Comparison of ENCODE assay signal across 8 cellular contexts in genomic region chr4:25367004-25367621, GRCh38. TPM values are rescaled to one million over a fixed set of nuclear protein-coding genes. Genes with fewer than 3 reads are reported as not detected.
DNase-seq lines count a peak whose midpoint lies in the region; ATAC-seq and FAIRE-seq lines count a peak whose summit lies in the region.

No MANE protein-coding gene starts in this region.

- no peak for ATAC-seq in naive thymus-derived CD4-positive, alpha-beta T cell
- ATAC-seq in HG02571 (IDR thresholded peaks at IDR 0.05; ENCODE audit: unreplicated experiment) (no peak), GM18909 (IDR thresholded peaks at IDR 0.05; ENCODE audit: poor library complexity, unreplicated experiment) (no peak)

- peaks cover 0 to 10% (median 5%) of the 10 kb centered on the region in 5 donors for H3K36me3 Mint-ChIP-seq in naive thymus-derived CD4-positive, alpha-beta T cell

- peak; percentile 60 for FAIRE-seq in colon (lab: Jason Lieb, UNC)

- no peak overlapping the region for H3K4me3 Mint-ChIP-seq in naive thymus-derived CD4-positive, alpha-beta T cell

- H3K9me3 Mint-ChIP-seq in naive thymus-derived CD4-positive, alpha-beta T cell = no peaks in the 10 kb centered on the region

- CTCF ChIA-PET in naive thymus-derived CD4-positive, alpha-beta T cell (lab: Charles Lee) = interaction anchor here (0.7 to 3.6 kb wide), 4 partner anchors 10 to 808 kb away, joined by 3 to 28 read pairs (median 5); no protein-coding TSS in a partner anchor

- DNase-seq in NCI-H82 (lab: John Stamatoyannopoulos, UW) = peak; percentile 55
- DNase-seq in NCI-H82 treated with DMSO at 0.1 percent for 48 hours (lab: John Stamatoyannopoulos, UW; ENCODE audit: unreplicated experiment) = no peak
- DNase-seq in NCI-H2029 treated with DMSO at 0.1 percent for 48 hours (lab: John Stamatoyannopoulos, UW) = peak; percentile 40
- DNase-seq in naive thymus-derived CD4-positive, alpha-beta T cell = peak in 5 of 9 donors; percentile 18 to 37 (median 26)
- DNase-seq in NCI-H1048 (lab: John Stamatoyannopoulos, UW) = no peak

- H3K27me3 Mint-ChIP-seq in naive thymus-derived CD4-positive, alpha-beta T cell = no peaks in the 10 kb centered on the region

- intact Hi-C loops in naive thymus-derived CD4-positive, alpha-beta T cell (cut with micrococcal nuclease) = loop anchor here (1.0 to 5.0 kb wide), 6 partner anchors 10 to 387 kb away; partner anchors contain the start of genes ZCCHC4 (in 2 of the 2) and ANAPC4 (in 1 of the 2)

- no peaks in the 10 kb centered on the region for H3K4me1 Mint-ChIP-seq in naive thymus-derived CD4-positive, alpha-beta T cell

- H3K27me3 ChIP-seq in naive thymus-derived CD4-positive, alpha-beta T cell (ENCODE audit: control insufficient read depth in 2 of 2, insufficient read depth in 2 of 2, low read length in 2 of 2) = no peaks in the 10 kb centered on the region

- H3K36me3 ChIP-seq in naive thymus-derived CD4-positive, alpha-beta T cell (ENCODE audit: control insufficient read depth in 2 of 3, insufficient read depth in 3 of 3, low read length in 3 of 3) = peaks cover 0 to 6% (median 5%) of the 10 kb centered on the region in 3 experiments

- H3K9me3 ChIP-seq in naive thymus-derived CD4-positive, alpha-beta T cell (ENCODE audit: control insufficient read depth in 2 of 3, low read length in 3 of 3) = no peaks in the 10 kb centered on the region

- POLR2A ChIA-PET in naive thymus-derived CD4-positive, alpha-beta T cell (lab: Charles Lee) = no interaction called here

- no peak overlapping the region for H3K27ac ChIP-seq in naive thymus-derived CD4-positive, alpha-beta T cell (ENCODE audit: low read depth, low read length)

- H3K4me1 ChIP-seq in naive thymus-derived CD4-positive, alpha-beta T cell (ENCODE audit: control insufficient read depth in 2 of 2, insufficient read depth in 2 of 2, low read length in 2 of 2) = no peaks in the 10 kb centered on the region

- no peak overlapping the region for H3K4me3 ChIP-seq in naive thymus-derived CD4-positive, alpha-beta T cell (ENCODE audit: low read length)

- no peak overlapping the region for H3K27ac Mint-ChIP-seq in naive thymus-derived CD4-positive, alpha-beta T cell

RNA-seq across cellular contexts. Expression of gene ANAPC4, which starts 9.9 kb away (rescaled TPM):
- total RNA-seq in naive thymus-derived CD4-positive, alpha-beta T cell = 10 to 100 TPM; 40.6 to 55.3 (median 50.4) TPM
- polyA plus RNA-seq in naive thymus-derived CD4-positive, alpha-beta T cell = 10 to 100 TPM; 19.0 to 21.2 TPM

RNA-seq across cellular contexts. Expression of gene ZCCHC4, which starts 54.5 kb away (rescaled TPM):
- total RNA-seq in naive thymus-derived CD4-positive, alpha-beta T cell = 10 to 100 TPM in 4 of 5 experiments, 1 to 10 TPM in 1; 9.5 to 15.5 (median 13.6) TPM
- 10 to 100 TPM in 1 of 2 donors, 1 to 10 TPM in 1; 9.9 to 14.6 TPM for polyA plus RNA-seq in naive thymus-derived CD4-positive, alpha-beta T cell

Comparison
In these comparisons a context has a peak if more than half of its experiments do, and no peak if none do; other contexts are left out.
1. DNase-seq: peak in NCI-H82 (single experiment), NCI-H2029 treated with DMSO at 0.1 percent for 48 hours (single experiment) and naive thymus-derived CD4-positive, alpha-beta T cell (5 of 9); none in NCI-H82 treated with DMSO at 0.1 percent for 48 hours (single experiment) and NCI-H1048 (single experiment).